In the genomic region with DNA sequence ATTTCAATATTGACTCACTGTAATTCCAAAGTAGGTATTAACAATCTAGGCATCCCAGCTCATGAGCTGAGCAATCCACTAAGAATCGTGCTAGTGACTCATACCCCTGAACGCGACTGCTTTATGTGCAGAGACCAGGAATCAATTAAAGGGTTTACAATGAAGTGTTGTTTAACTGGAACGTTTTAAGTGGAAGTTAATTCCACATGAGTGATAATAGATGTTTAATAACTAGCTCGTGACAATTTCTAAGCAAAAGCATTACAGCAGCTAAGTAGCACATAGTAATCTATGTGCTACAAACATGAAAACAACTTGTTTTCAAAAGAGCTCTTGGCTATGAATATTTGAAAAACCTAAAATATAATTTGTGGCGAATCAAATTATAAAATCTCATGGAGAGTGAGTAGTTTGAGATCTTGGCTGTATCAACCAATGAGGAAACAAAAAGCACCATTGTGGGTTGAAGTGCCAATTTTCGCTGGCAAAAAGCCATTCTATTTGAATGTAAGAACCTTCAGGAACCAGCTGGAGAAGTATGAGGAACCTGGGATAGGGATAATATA, we compare ENCODE assay signal across 11 cellular contexts. TPM values are rescaled to one million over a fixed set of nuclear protein-coding genes. Genes with fewer than 3 reads are reported as not detected.
DNase-seq lines count a peak whose midpoint lies in the region; ATAC-seq and FAIRE-seq lines count a peak whose summit lies in the region.
"Had no signal": no experiment of that assay in that cellular context is flagged by ENCODE, and none has a peak within 500 bp of the region (broad histone marks: within the 10 kb centered on the region; RNA-seq: fewer than 3 reads in every experiment).

No MANE protein-coding gene starts in this region.

- peak; percentile 95 for FAIRE-seq in RCC 7860 (lab: Jason Lieb, UNC)

- ATAC-seq in GM21529 (IDR thresholded peaks at IDR 0.05; ENCODE audit: unreplicated experiment): no peak
- ATAC-seq: left colon; stimulated activated naive B cell treated with anti-CD40 and anti-IgM and Interleukin-4, amounts not matched to agents 10 μg/mL and 1 μg/mL and 100 μg/mL, for 72 hours had no signal

- DNase-seq in AG08395 (ENCODE audit: low spot score) (peak; percentile 89), M059J (ENCODE audit: low read depth) (peak; percentile 94), RCC 7860 (ENCODE audit: low spot score) (peak; percentile 79), glomerular endothelial cell (ENCODE audit: extremely low read depth, low read depth, low spot score) (peak; percentile 68), NAMALWA (ENCODE audit: low spot score) (no peak), MV-4-11 (lab: John Stamatoyannopoulos, UW) (no peak), pons (ENCODE audit: low spot score) (no peak)
- DNase-seq: GDM1; left colon; stimulated activated naive B cell treated with anti-CD40 and anti-IgM and Interleukin-4, amounts not matched to agents 10 μg/mL and 1 μg/mL and 100 μg/mL, for 72 hours had no signal

RNA-seq across cellular contexts. Expression of a gene that starts 9.4 kb away (rescaled TPM):
- total RNA-seq in M059J (2014; rRNA removed; shearing (Covaris generic)): 7.6 and 19.5 TPM in 2 replicates
- 20.8 and 22.7 TPM in 2 replicates for total RNA-seq in glomerular endothelial cell

RNA-seq across cellular contexts. Expression of a gene that starts 27.0 kb away (rescaled TPM):
- total RNA-seq in M059J (2014; rRNA removed; shearing (Covaris generic)): not detected in 2 replicates
- not detected in 2 replicates for total RNA-seq in glomerular endothelial cell

Comparison
In these comparisons a context has a peak if more than half of its experiments do, and no peak if none do; other contexts are left out.
1. DNase-seq: peak in AG08395 (single experiment), M059J (single experiment), RCC 7860 (single experiment) and glomerular endothelial cell (single experiment); none in NAMALWA (single experiment), MV-4-11 (single experiment) and pons (single experiment).